Comparison of ENCODE assay signal across 28 cellular contexts in genomic region chr12:30041096-30041495, GRCh38.
"Had no signal": no experiment of that assay in that cellular context is flagged by ENCODE, and none has a peak within 500 bp of the region (broad histone marks: within the 10 kb centered on the region; RNA-seq: fewer than 3 reads in every experiment).

No MANE protein-coding gene starts in this region.

- H3K36me3 ChIP-seq: MG63, Peyer's patch, SJSA1 had no signal

- H2AFZ ChIP-seq: PC-9 had no signal

- H3K27me3 ChIP-seq: MG63, Peyer's patch, SJSA1 had no signal

- H3K9me3 ChIP-seq: Peyer's patch, SJSA1, SK-N-SH had no signal

- DNase-seq: IMR-90; Karpas-422; KG1; MG63; NCI-H1092; NCI-H1105 treated with DMSO at 0.1 percent for 48 hours; NCI-H1417 treated with DMSO at 0.1 percent for 48 hours; NCI-H146; NCI-H187; NCI-H2029; NCI-H2081 treated with DMSO at 0.1 percent for 48 hours; NCI-H2171; NCI-H226; NCI-H446; NCI-H510A; NCI-H524 treated with DMSO at 0.1 percent for 48 hours; NCI-H69; NCI-H774; NK-92 treated with Interleukin-12 subunit alpha and Interleukin-12 subunit beta, amount 100 ng/mL, for 24 hours; OCI-M1; PC-9; Peyer's patch; Right ventricle myocardium superior; RPMI8226; SIG-M5; SK-N-SH had no signal

- H3K4me1 ChIP-seq: Peyer's patch, SJSA1 had no signal

- ATAC-seq: HepG2 had no signal

- H3K4me2 ChIP-seq: PC-9, SK-N-SH had no signal

- H3K4me3 ChIP-seq: MG63, PC-9, Peyer's patch, SJSA1 had no signal

- H3K9ac ChIP-seq: SK-N-SH had no signal

- H3K27ac ChIP-seq: PC-9, Peyer's patch, SJSA1 had no signal
